ENCODE assay signal across 7 cellular contexts in genomic region chr5:139248826-139249453, GRCh38.
"Had no signal": no experiment of that assay in that cellular context is flagged by ENCODE, and none has a peak within 500 bp of the region (broad histone marks: within the 10 kb centered on the region; RNA-seq: fewer than 3 reads in every experiment).

No MANE protein-coding gene starts in this region.

- H3K4me3 ChIP-seq: GM23338 had no signal

- DNase-seq: H9, HCEC 1CT, HFFc6, KG1 had no signal

- H3K36me3 Mint-ChIP-seq: IgD-negative memory B cell had no signal

- H3K27ac Mint-ChIP-seq: GM23338, HFFc6, IgD-negative memory B cell had no signal

- H3K4me3 Mint-ChIP-seq: GM23338, H9, HFFc6, IgD-negative memory B cell had no signal

- H3K9me3 Mint-ChIP-seq: GM23338, H9, HFFc6, IgD-negative memory B cell had no signal

- ATAC-seq: GM23338, HepG2 had no signal

- H3K27me3 Mint-ChIP-seq: IgD-negative memory B cell had no signal
